ENCODE assay signal across 8 cellular contexts in the genomic region with DNA sequence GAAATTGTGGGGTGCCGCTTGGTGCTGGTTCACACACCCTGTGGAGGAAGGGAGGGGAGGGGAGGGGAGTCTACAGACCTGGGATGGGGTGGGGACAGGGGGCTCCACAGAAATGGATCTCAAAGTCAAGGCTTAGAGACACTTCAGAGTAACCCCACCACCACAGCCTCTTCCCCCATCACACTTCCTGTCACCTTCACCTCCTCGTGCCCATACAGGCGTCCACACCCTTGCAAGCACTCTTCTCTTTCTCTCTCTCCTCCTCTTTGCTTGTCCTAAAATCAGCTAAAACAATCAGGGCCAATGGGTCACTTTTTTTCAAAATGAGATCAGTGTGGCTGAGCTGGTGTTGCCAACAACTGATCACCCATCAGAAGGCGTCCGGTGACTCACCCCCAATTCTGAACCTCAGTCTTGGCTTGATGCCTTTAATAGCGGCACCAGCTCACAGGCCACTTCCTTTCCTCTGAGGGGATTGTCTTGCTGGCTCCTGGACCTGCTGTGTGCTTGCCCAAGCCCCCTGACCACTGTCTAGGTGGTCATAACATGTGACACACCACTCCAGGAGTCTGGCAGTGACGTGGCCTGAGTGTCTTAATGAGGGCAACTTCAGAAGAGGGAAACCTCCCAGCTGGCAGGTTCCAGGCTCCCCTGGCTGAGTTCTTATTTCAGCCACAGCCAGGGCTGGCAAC. TPM values are rescaled to one million over a fixed set of nuclear protein-coding genes. Genes with fewer than 3 reads are reported as not detected.
DNase-seq lines count a peak whose midpoint lies in the region; ATAC-seq, FAIRE-seq and TF ChIP-seq lines count a peak whose summit lies in the region.

No MANE protein-coding gene starts in this region.

- peak in 1 of 2 experiments; percentile 28 for DNase-seq in A549 (ENCODE audit: low read depth in 1 of 2, low spot score in 1 of 2)
- peak; percentile 33 to 49 for DNase-seq in activated CD4-positive, alpha-beta T cell treated with anti-CD3 and anti-CD28 coated beads, Interleukin-2, amount 50 U/mL, for 48 hours
- peak; percentile 90 for DNase-seq in fibroblast of mammary gland (ENCODE audit: low read depth)
- no peak for DNase-seq in NCI-H2227 (lab: John Stamatoyannopoulos, UW; ENCODE audit: unreplicated experiment)

- no peaks in the 10 kb centered on the region; the same call in 1 of the 2 replicates for H3K36me3 ChIP-seq in HUES48 (ENCODE audit: control insufficient read depth, insufficient read depth, low read length)
- no peaks in the 10 kb centered on the region for H3K36me3 ChIP-seq in skeletal muscle satellite cell (ENCODE audit: insufficient read depth, low read length)

- peak overlapping the region; percentile 64; the same call in 1 of the 2 replicates for H3K9ac ChIP-seq in HUES48 (ENCODE audit: low read depth, low read length)
- no peak overlapping the region for H3K9ac ChIP-seq in skeletal muscle satellite cell (ENCODE audit: low read depth, low read length)

- no peak for FAIRE-seq in A549 (lab: Jason Lieb, UNC)

- H3K4me3 ChIP-seq in A549 (no peak overlapping the region), HUES48 (ENCODE audit: low read depth, low read length) (peak overlapping the region; percentile 68), fibroblast of mammary gland (ENCODE audit: control insufficient read depth, low read depth, low read length) (no peak overlapping the region), skeletal muscle satellite cell (ENCODE audit: low read length) (no peak overlapping the region)

- H3K4me1 ChIP-seq in A549, result no peaks in the 10 kb centered on the region
- peaks cover 28% of the 10 kb centered on the region; the same call in 1 of the 2 replicates for H3K4me1 ChIP-seq in HUES48 (ENCODE audit: control insufficient read depth, insufficient read depth, low read length)
- peaks cover 20% of the 10 kb centered on the region for H3K4me1 ChIP-seq in skeletal muscle satellite cell (ENCODE audit: control insufficient read depth, insufficient read depth, low read length)

- no peak for TF ChIP-seq RAD21 in A549 (conservative IDR thresholded peaks at IDR 0.05 in 1 of 2, IDR thresholded peaks at IDR 0.05 in 1 of 2)

- no peak for TF ChIP-seq POLR2A in A549 (IDR thresholded peaks at IDR 0.05; ENCODE audit: low read length)

- no peaks in the 10 kb centered on the region for H3K27me3 ChIP-seq in HUES48 (ENCODE audit: control insufficient read depth, insufficient read depth, low read length)
- peaks cover 62% of the 10 kb centered on the region for H3K27me3 ChIP-seq in skeletal muscle satellite cell (ENCODE audit: control insufficient read depth, insufficient read depth, low read length)

- no peak for TF ChIP-seq CTCF in A549 (IDR thresholded peaks at IDR 0.05)
- no peak for TF ChIP-seq CTCF in fibroblast of mammary gland (conservative IDR thresholded peaks at IDR 0.05; ENCODE audit: control insufficient read depth, insufficient read depth, low read depth, low read length)

- H3K4me2 ChIP-seq in A549 (no peak overlapping the region), skeletal muscle satellite cell (ENCODE audit: low read length) (peak overlapping the region; percentile 29)

- ATAC-seq in A549 (peak; percentile 43 to 50; a peak in 3 of 6 replicates), GM18511 (IDR thresholded peaks at IDR 0.05; ENCODE audit: unreplicated experiment) (no peak), GM19395 (IDR thresholded peaks at IDR 0.05; ENCODE audit: unreplicated experiment) (no peak)

- no peak for TF ChIP-seq EP300 in A549 (IDR thresholded peaks at IDR 0.05)

- POLR2A ChIA-PET in A549 (lab: Yijun Ruan, JAX), result no interaction called here

- H3K9me3 ChIP-seq in A549, result no peaks in the 10 kb centered on the region
- no peaks in the 10 kb centered on the region for H3K9me3 ChIP-seq in HUES48 (ENCODE audit: control insufficient read depth, insufficient read depth, low read length)
- H3K9me3 ChIP-seq in skeletal muscle satellite cell (replicated peaks; ENCODE audit: low read length), result no peaks in the 10 kb centered on the region

- H3K27ac ChIP-seq in A549 (no peak overlapping the region), HUES48 (ENCODE audit: low read depth, low read length) (peak overlapping the region; percentile 2)

- 17% methylated on average over 6 of the region's 7 CpGs for WGBS in A549 (ENCODE audit: missing lambda C conversion rate)

- CTCF ChIA-PET in A549 (lab: Yijun Ruan, JAX), result interaction anchor here (0.6 to 3.7 kb wide), 3 partner anchors 17 to 44 kb away, joined by 3 to 14 read pairs (median 3); no protein-coding TSS in a partner anchor

TF ChIP-seq in A549, 52 proteins besides CTCF, POLR2A, EP300 and RAD21:
- no peak for TF ChIP-seq HOXA7 (CRISPR knock-in tag; IDR thresholded peaks at IDR 0.05)
- TF ChIP-seq RCOR1 (IDR thresholded peaks at IDR 0.05; ENCODE audit: low read depth, low read length), result no peak
TF ChIP-seq in A549: peak in this region for 0.

RNA-seq across cellular contexts. Expression of a gene that starts 1.5 kb away (rescaled TPM):
- polyA plus RNA-seq in A549 (2011; rRNA removed) (0.03 and 0.04 TPM in 2 replicates), A549 (2017; fragmentation: RNase III; extraction: RNeasy Plus Mini Kit Qiagen cat#74134 plus additional on column Dnase treatment) (0.03 to 0.08 TPM in 2 of 3 replicates, not detected in the other)
- polyA plus RNA-seq in A549 (2012; cell fraction: cytosol; rRNA removed), result under 0.01 and 0.01 TPM in 2 replicates
- polyA plus RNA-seq in A549 (2012; cell fraction: nucleus; rRNA removed), result 0.01 and 0.04 TPM in 2 replicates
- polyA minus RNA-seq in A549 (2011; rRNA and poly(A)+ RNA removed), result not detected in 2 replicates
- under 0.01 and 0.25 TPM in 2 replicates for total RNA-seq in skeletal muscle satellite cell (2012; rRNA removed)

RNA-seq across cellular contexts. Expression of a gene that starts 12.1 kb away (rescaled TPM):
- polyA plus RNA-seq in A549 (2011; rRNA removed) (32.5 and 35.4 TPM in 2 replicates), A549 (2017; fragmentation: RNase III; extraction: RNeasy Plus Mini Kit Qiagen cat#74134 plus additional on column Dnase treatment) (30.6 to 31.7 TPM (median 31.2 TPM) in 3 replicates)
- polyA plus RNA-seq in A549 (2012; cell fraction: cytosol; rRNA removed), result 67.2 and 71.8 TPM in 2 replicates
- polyA plus RNA-seq in A549 (2012; cell fraction: nucleus; rRNA removed), result 52.5 and 53.0 TPM in 2 replicates
- 34.5 and 39.9 TPM in 2 replicates for polyA minus RNA-seq in A549 (2011; rRNA and poly(A)+ RNA removed)
- 35.0 and 40.2 TPM in 2 replicates for total RNA-seq in skeletal muscle satellite cell (2012; rRNA removed)

RNA-seq across cellular contexts. Expression of a gene that starts 29.0 kb away (rescaled TPM):
- polyA plus RNA-seq in A549 (2011; rRNA removed), result 7.7 and 8.5 TPM in 2 replicates
- polyA plus RNA-seq in A549 (2012; cell fraction: cytosol; rRNA removed), result 14.3 and 18.0 TPM in 2 replicates
- 6.8 and 9.0 TPM in 2 replicates for polyA plus RNA-seq in A549 (2012; cell fraction: nucleus; rRNA removed)
- polyA plus RNA-seq in A549 (2017; fragmentation: RNase III; extraction: RNeasy Plus Mini Kit Qiagen cat#74134 plus additional on column Dnase treatment), result 4.8 to 5.5 TPM (median 5.4 TPM) in 3 replicates
- polyA minus RNA-seq in A549 (2011; rRNA and poly(A)+ RNA removed), result 6.7 and 7.7 TPM in 2 replicates
- 2.5 and 3.9 TPM in 2 replicates for total RNA-seq in skeletal muscle satellite cell (2012; rRNA removed)

RNA-seq across cellular contexts. Expression of a gene that starts 38.4 kb away (rescaled TPM):
- 10.3 and 10.4 TPM in 2 replicates for polyA plus RNA-seq in A549 (2011; rRNA removed)
- 21.9 and 29.7 TPM in 2 replicates for polyA plus RNA-seq in A549 (2012; cell fraction: cytosol; rRNA removed)
- 90.7 and 96.8 TPM in 2 replicates for polyA plus RNA-seq in A549 (2012; cell fraction: nucleus; rRNA removed)
- polyA plus RNA-seq in A549 (2017; fragmentation: RNase III; extraction: RNeasy Plus Mini Kit Qiagen cat#74134 plus additional on column Dnase treatment), result 21.7 to 27.3 TPM (median 26.9 TPM) in 3 replicates
- 8.1 and 8.8 TPM in 2 replicates for polyA minus RNA-seq in A549 (2011; rRNA and poly(A)+ RNA removed)
- 8.7 and 12.7 TPM in 2 replicates for total RNA-seq in skeletal muscle satellite cell (2012; rRNA removed)

RNA-seq across cellular contexts. Expression of a gene that starts 38.8 kb away (rescaled TPM):
- polyA plus RNA-seq in A549 (2011; rRNA removed) (5.8 and 8.5 TPM in 2 replicates), A549 (2017; fragmentation: RNase III; extraction: RNeasy Plus Mini Kit Qiagen cat#74134 plus additional on column Dnase treatment) (14.3 to 35.2 TPM (median 31.2 TPM) in 3 replicates)
- 7.1 and 7.3 TPM in 2 replicates for polyA plus RNA-seq in A549 (2012; cell fraction: cytosol; rRNA removed)
- polyA plus RNA-seq in A549 (2012; cell fraction: nucleus; rRNA removed), result 7.6 and 8.2 TPM in 2 replicates
- 3.0 and 4.5 TPM in 2 replicates for polyA minus RNA-seq in A549 (2011; rRNA and poly(A)+ RNA removed)
- total RNA-seq in skeletal muscle satellite cell (2012; rRNA removed), result 0.25 and 0.87 TPM in 2 replicates

Comparison
In these comparisons a context has a peak if more than half of its experiments do, and no peak if none do; other contexts are left out.
1. ATAC-seq: peak in A549 (2 of 2); none in GM18511 (single experiment) and GM19395 (single experiment).